21 cellular contexts compared by ENCODE assay signal in the genomic region with DNA sequence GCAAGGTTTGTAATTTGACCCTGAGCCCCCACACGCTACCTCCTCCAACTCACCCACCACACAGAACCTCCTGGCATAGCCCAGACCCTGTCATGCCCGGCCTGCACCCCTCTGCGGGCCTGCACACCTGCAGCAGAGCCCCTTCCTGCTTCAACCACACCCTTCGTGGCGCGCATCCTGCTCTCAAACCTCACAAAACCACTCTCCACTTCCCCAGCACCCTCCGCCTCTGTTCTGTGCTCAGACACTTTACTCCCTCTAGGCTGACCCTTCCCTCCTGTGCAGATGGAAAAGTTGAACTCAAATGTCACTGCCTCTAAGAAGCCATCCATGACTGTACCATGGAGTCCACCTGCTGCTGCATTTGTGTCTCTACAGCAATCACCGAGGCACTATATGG. TPM values are rescaled to one million over a fixed set of nuclear protein-coding genes. Genes with fewer than 3 reads are reported as not detected.
DNase-seq lines count a peak whose midpoint lies in the region; ATAC-seq, FAIRE-seq and TF ChIP-seq lines count a peak whose summit lies in the region.
"Had no signal": no experiment of that assay in that cellular context is flagged by ENCODE, and none has a peak within 500 bp of the region (broad histone marks: within the 10 kb centered on the region; RNA-seq: fewer than 3 reads in every experiment).

No MANE protein-coding gene starts in this region.

- H3K9me3 ChIP-seq in kidney (ENCODE audit: control insufficient read depth in 1 of 2, low read length in 2 of 2), result no peaks in the 10 kb centered on the region
- H3K9me3 ChIP-seq: SK-N-SH had no signal

- no peak overlapping the region for H3K27ac ChIP-seq in kidney (ENCODE audit: low read depth in 2 of 2, low read length in 2 of 2)
- H3K27ac ChIP-seq: cardiac muscle cell had no signal

- no peak overlapping the region for H3K9ac ChIP-seq in kidney (ENCODE audit: low read length in 2 of 2)
- H3K9ac ChIP-seq: SK-N-SH had no signal

- TF ChIP-seq CTCF in kidney (IDR thresholded peaks at IDR 0.05; ENCODE audit: borderline replicate concordance, extremely low read depth, insufficient read depth), result no peak

- H3K4me1 ChIP-seq in kidney (ENCODE audit: control insufficient read depth in 1 of 2, insufficient read depth in 1 of 2, low read depth in 1 of 2, low read length in 2 of 2), result peaks cover 10 to 11% of the 10 kb centered on the region in 2 donors

- no peak for FAIRE-seq in kidney (lab: Jason Lieb, UNC)
- FAIRE-seq: endometrium, GM12878, islet of Langerhans had no signal

- H3K27me3 Mint-ChIP-seq in activated naive CD4-positive, alpha-beta T cell treated with anti-CD3 and anti-CD28 coated beads, Interleukin-2, amount 10 ng/mL, durations not matched to agents 7 days and 5 days, result peaks cover 8% of the 10 kb centered on the region
- no peaks in the 10 kb centered on the region for H3K27me3 Mint-ChIP-seq in T-cell
- H3K27me3 Mint-ChIP-seq in activated naive CD4-positive, alpha-beta T cell treated with anti-CD3 and anti-CD28 coated beads, Interleukin-2, amount 50 U/mL, for 24 hours, result peaks cover 3% of the 10 kb centered on the region

- H3K9me3 Mint-ChIP-seq in activated naive CD4-positive, alpha-beta T cell treated with anti-CD3 and anti-CD28 coated beads, Interleukin-2, amount 10 ng/mL, durations not matched to agents 7 days and 5 days, result no peaks in the 10 kb centered on the region
- H3K9me3 Mint-ChIP-seq in T-cell, result no peaks in the 10 kb centered on the region
- no peaks in the 10 kb centered on the region for H3K9me3 Mint-ChIP-seq in activated naive CD4-positive, alpha-beta T cell treated with anti-CD3 and anti-CD28 coated beads, Interleukin-2, amount 50 U/mL, for 24 hours
- H3K9me3 Mint-ChIP-seq: dendritic cell treated with granulocyte-macrophage colony-stimulating factor and Interleukin-4, amounts not matched to agents 40 ng/mL and 50 ng/mL, for 4 days; HFFc6; neural crest cell had no signal

- no peak overlapping the region for H3K4me3 Mint-ChIP-seq in activated naive CD4-positive, alpha-beta T cell treated with anti-CD3 and anti-CD28 coated beads, Interleukin-2, amount 10 ng/mL, durations not matched to agents 7 days and 5 days
- H3K4me3 Mint-ChIP-seq in T-cell, result peak overlapping the region in 2 of 3 donors; percentile 1 to 68
- peak overlapping the region; percentile 57 for H3K4me3 Mint-ChIP-seq in activated naive CD4-positive, alpha-beta T cell treated with anti-CD3 and anti-CD28 coated beads, Interleukin-2, amount 50 U/mL, for 24 hours
- H3K4me3 Mint-ChIP-seq: dendritic cell treated with granulocyte-macrophage colony-stimulating factor and Interleukin-4, amounts not matched to agents 40 ng/mL and 50 ng/mL, for 4 days; HFFc6; neural crest cell had no signal

- peaks cover 2% of the 10 kb centered on the region for H3K36me3 Mint-ChIP-seq in activated naive CD4-positive, alpha-beta T cell treated with anti-CD3 and anti-CD28 coated beads, Interleukin-2, amount 10 ng/mL, durations not matched to agents 7 days and 5 days
- H3K36me3 Mint-ChIP-seq in T-cell, result no peaks in the 10 kb centered on the region
- peaks cover 3% of the 10 kb centered on the region for H3K36me3 Mint-ChIP-seq in activated naive CD4-positive, alpha-beta T cell treated with anti-CD3 and anti-CD28 coated beads, Interleukin-2, amount 50 U/mL, for 24 hours

- H3K27ac Mint-ChIP-seq in activated naive CD4-positive, alpha-beta T cell treated with anti-CD3 and anti-CD28 coated beads, Interleukin-2, amount 10 ng/mL, durations not matched to agents 7 days and 5 days, result peak overlapping the region; percentile 78
- H3K27ac Mint-ChIP-seq in T-cell, result peak overlapping the region; percentile 70 to 79
- H3K27ac Mint-ChIP-seq in activated naive CD4-positive, alpha-beta T cell treated with anti-CD3 and anti-CD28 coated beads, Interleukin-2, amount 50 U/mL, for 24 hours, result peak overlapping the region; percentile 77
- H3K27ac Mint-ChIP-seq: dendritic cell treated with granulocyte-macrophage colony-stimulating factor and Interleukin-4, amounts not matched to agents 40 ng/mL and 50 ng/mL, for 4 days; HFFc6 had no signal

- POLR2A ChIA-PET in T-cell (lab: Charles Lee), result no interaction called here

- intact Hi-C loops in kidney (cut with DNase I), result no loop called here

- peak; percentile 66 for DNase-seq in activated naive CD4-positive, alpha-beta T cell treated with anti-CD3 and anti-CD28 coated beads, Interleukin-2, amount 10 ng/mL, durations not matched to agents 7 days and 5 days
- no peak for DNase-seq in activated naive CD4-positive, alpha-beta T cell treated with Interleukin-2 at 50 U/mL for 16 hours
- DNase-seq in T-cell (peak in 21 of 34 experiments; percentile 2 to 47 (median 11)), GDM1 (lab: John Stamatoyannopoulos, UW) (no peak), SKM-1 (lab: John Stamatoyannopoulos, UW; ENCODE audit: unreplicated experiment) (no peak), kidney (no peak)
- DNase-seq: anterior cingulate cortex, DMS79, HFFc6, NCI-H187 treated with DMSO at 0.1 percent for 48 hours, NCI-H69, SK-N-SH, T1000 had no signal

- CTCF ChIA-PET in activated naive CD4-positive, alpha-beta T cell treated with anti-CD3 and anti-CD28 coated beads, Interleukin-2, amount 10 ng/mL, durations not matched to agents 7 days and 5 days (lab: Charles Lee), result no interaction called here
- CTCF ChIA-PET in T-cell (lab: Charles Lee), result interaction anchor here in 1 of 2 donors (0.6 kb wide), 1 partner anchor 32 kb away, joined by 5 read pairs; no protein-coding TSS in a partner anchor

- ATAC-seq in T-cell (replicated peaks in 1 of 4), result peak; percentile 66 to 87 (median 79)
- ATAC-seq: activated CD4-positive, CD25-positive, alpha-beta regulatory T cell treated with anti-CD3 and anti-CD28 coated beads, Interleukin-2, amount 50 U/mL, for 24 hours; GM12878 had no signal

- H3K4me3 ChIP-seq in kidney (ENCODE audit: low read length in 2 of 2), result no peak overlapping the region
- H3K4me3 ChIP-seq: cardiac muscle cell, GM12878 had no signal

- peaks cover 33% of the 10 kb centered on the region for H3K4me1 Mint-ChIP-seq in activated naive CD4-positive, alpha-beta T cell treated with anti-CD3 and anti-CD28 coated beads, Interleukin-2, amount 10 ng/mL, durations not matched to agents 7 days and 5 days
- H3K4me1 Mint-ChIP-seq in T-cell, result peaks cover 12 to 28% (median 13%) of the 10 kb centered on the region in 3 donors
- H3K4me1 Mint-ChIP-seq in activated naive CD4-positive, alpha-beta T cell treated with anti-CD3 and anti-CD28 coated beads, Interleukin-2, amount 50 U/mL, for 24 hours, result peaks cover 8% of the 10 kb centered on the region
- H3K4me1 Mint-ChIP-seq: neural crest cell had no signal

- H3K36me3 ChIP-seq in kidney (ENCODE audit: control insufficient read depth in 1 of 2, insufficient read depth in 2 of 2, low read length in 2 of 2), result peaks cover 5 to 12% of the 10 kb centered on the region in 2 donors

RNA-seq across cellular contexts. Expression of a gene that starts 28.5 kb away (rescaled TPM):
- total RNA-seq in T-cell, result 1 to 10 TPM; 1.1 to 3.2 (median 1.7) TPM
- total RNA-seq in kidney, result 2.0 TPM
- 1.4 TPM for polyA plus RNA-seq in kidney (ENCODE audit: insufficient read depth, low read depth, low replicate concordance)

RNA-seq across cellular contexts. Expression of a gene that starts 28.8 kb away (rescaled TPM):
- 10 to 100 TPM in 3 of 5 donors, 1 to 10 TPM in 2; 8.1 to 19.9 (median 16.6) TPM for total RNA-seq in T-cell
- 24.0 TPM for total RNA-seq in kidney
- 12.4 TPM for polyA plus RNA-seq in kidney (ENCODE audit: insufficient read depth, low read depth, low replicate concordance)

Comparison
In these comparisons a context has a peak if more than half of its experiments do, and no peak if none do; other contexts are left out.
1. DNase-seq: peak in activated naive CD4-positive, alpha-beta T cell treated with anti-CD3 and anti-CD28 coated beads, Interleukin-2, amount 10 ng/mL, durations not matched to agents 7 days and 5 days (single experiment) and T-cell (21 of 34); none in activated naive CD4-positive, alpha-beta T cell treated with Interleukin-2 at 50 U/mL for 16 hours (single experiment), GDM1 (single experiment), SKM-1 (single experiment) and kidney (single experiment).
2. Peak in every context shown above with its lines, with median percentiles within 50 percentile points of each other: H3K27ac Mint-ChIP-seq.